Comparison of ENCODE assay signal across 8 cellular contexts in the genomic region with DNA sequence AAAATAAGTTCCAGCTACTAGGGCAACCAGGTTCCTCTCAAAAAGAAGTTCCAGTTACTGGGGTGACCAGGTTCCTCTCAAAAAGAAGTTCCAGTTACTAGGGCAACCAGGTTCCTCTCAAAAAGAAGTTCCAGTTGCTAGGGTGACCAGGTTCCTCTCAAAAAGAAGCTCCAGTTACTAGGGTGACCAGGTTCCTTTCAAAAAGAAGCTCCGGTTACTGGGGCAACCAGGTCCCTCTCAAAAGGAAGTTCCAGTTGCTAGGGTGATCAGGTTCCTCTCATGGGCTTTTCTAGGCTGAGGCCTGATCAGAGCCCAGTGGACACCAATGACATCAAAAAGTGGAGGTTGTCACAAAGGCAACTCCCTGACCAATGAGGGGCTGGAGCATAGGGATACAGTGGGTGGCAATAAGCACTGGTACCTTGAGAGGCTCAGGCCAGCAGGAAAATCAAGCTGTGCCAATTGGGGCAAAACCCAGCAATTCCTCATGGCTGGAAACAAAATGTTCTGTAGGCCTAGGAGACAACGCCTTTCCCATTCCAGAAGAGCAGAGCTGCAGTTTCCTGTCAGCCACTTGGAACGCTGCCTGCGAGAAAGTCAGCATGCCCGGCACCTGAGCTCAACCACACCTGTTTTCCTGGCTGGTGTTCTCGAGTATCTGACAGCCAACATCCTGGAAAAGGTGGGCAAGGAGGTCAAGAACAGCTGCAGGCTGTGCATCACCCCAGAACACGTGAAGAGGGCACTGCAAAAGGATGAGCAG. TPM values are rescaled to one million over a fixed set of nuclear protein-coding genes. Genes with fewer than 3 reads are reported as not detected.
DNase-seq lines count a peak whose midpoint lies in the region; ATAC-seq and TF ChIP-seq lines count a peak whose summit lies in the region.
"Had no signal": no experiment of that assay in that cellular context is flagged by ENCODE, and none has a peak within 500 bp of the region (broad histone marks: within the 10 kb centered on the region; RNA-seq: fewer than 3 reads in every experiment).

No MANE protein-coding gene starts in this region.

- no TSS peak for BruUV-seq in PC-3 (replicated peaks; lab: Mats Ljungman, UMichigan)

- H3K4me1 ChIP-seq in PC-3 (ENCODE audit: insufficient read depth, low read length) = peaks cover 8% of the 10 kb centered on the region

- no peaks in the 10 kb centered on the region for H3K36me3 ChIP-seq in PC-3 (ENCODE audit: low read depth, low read length)

- no peaks in the 10 kb centered on the region for H3K9me2 ChIP-seq in PC-3 (replicated peaks; ENCODE audit: low read length)
- H3K9me2 ChIP-seq: SK-N-SH had no signal

- no peak overlapping the region for H2AFZ ChIP-seq in PC-3 (ENCODE audit: low read length)

- POLR2A ChIA-PET in PC-3 (lab: Charles Lee; ENCODE audit: unreplicated experiment) = no interaction called here

- no peak overlapping the region for H3K4me2 ChIP-seq in PC-3 (ENCODE audit: low read length)
- H3K4me2 ChIP-seq: SK-N-SH had no signal

- H3K27me3 Mint-ChIP-seq in nephron progenitor cell (ENCODE audit: low read depth, poor library complexity) = peaks cover 4% of the 10 kb centered on the region
- peaks cover 23% of the 10 kb centered on the region for H3K27me3 Mint-ChIP-seq in activated T-cell treated with anti-CD3 and anti-CD28 coated beads, Interleukin-2, amount 50 U/mL, for 72 hours (ENCODE audit: low read depth)

- no peaks in the 10 kb centered on the region for H3K9me3 ChIP-seq in PC-3 (ENCODE audit: low read length)
- H3K9me3 ChIP-seq: SK-N-SH had no signal

- DNase-seq in PC-3 (peak; percentile 33), mucosa of gallbladder (ENCODE audit: low spot score) (peak; percentile 61), nephron progenitor cell (no peak)
- DNase-seq in activated T-cell treated with anti-CD3 and anti-CD28 coated beads, Interleukin-2, amount 50 U/mL, for 72 hours = no peak
- no peak for DNase-seq in activated T-cell treated with anti-CD3 and anti-CD28 coated beads, Interleukin-2, amount 50 U/mL, for 1 hour
- DNase-seq: SK-N-SH had no signal

- CTCF ChIA-PET in PC-3 (lab: Charles Lee) = no interaction called here

- no peaks in the 10 kb centered on the region for H3K27me3 ChIP-seq in PC-3 (ENCODE audit: low read length)

- no peaks in the 10 kb centered on the region for H3F3A ChIP-seq in PC-3 (ENCODE audit: low read length, unreplicated experiment)

- intact Hi-C loops in PC-3 (cut with micrococcal nuclease) = no loop called here

- peaks cover 23% of the 10 kb centered on the region for H3K4me1 Mint-ChIP-seq in nephron progenitor cell
- H3K4me1 Mint-ChIP-seq in activated T-cell treated with anti-CD3 and anti-CD28 coated beads, Interleukin-2, amount 50 U/mL, for 72 hours (ENCODE audit: low read depth) = no peaks in the 10 kb centered on the region

- TF ChIP-seq CTCF in PC-3 (conservative IDR thresholded peaks at IDR 0.05; ENCODE audit: low read depth, low read length) (no peak), nephron progenitor cell (IDR thresholded peaks at IDR 0.05) (no peak)

- no peaks in the 10 kb centered on the region for H4K20me1 ChIP-seq in PC-3 (ENCODE audit: low read length)

- ATAC-seq in GM18861 (IDR thresholded peaks at IDR 0.05; ENCODE audit: unreplicated experiment) (peak; percentile 87), HG03139 (IDR thresholded peaks at IDR 0.05; ENCODE audit: unreplicated experiment) (peak; percentile 58), PC-3 (no peak)
- no peak for ATAC-seq in activated T-cell treated with anti-CD3 and anti-CD28 coated beads, Interleukin-2, amount 50 U/mL, for 72 hours (replicated peaks in 1 of 2)

- H3K27ac Mint-ChIP-seq in nephron progenitor cell = no peak overlapping the region
- H3K27ac Mint-ChIP-seq in activated T-cell treated with anti-CD3 and anti-CD28 coated beads, Interleukin-2, amount 50 U/mL, for 72 hours = no peak overlapping the region

- no peak overlapping the region for H3K4me3 ChIP-seq in PC-3 (ENCODE audit: low read length)

- no peaks in the 10 kb centered on the region for H3K79me2 ChIP-seq in PC-3 (ENCODE audit: low read length)

- no peak overlapping the region for H3K27ac ChIP-seq in PC-3 (ENCODE audit: low read length)

- no peaks in the 10 kb centered on the region for H3K36me3 Mint-ChIP-seq in nephron progenitor cell (ENCODE audit: low read depth)
- no peaks in the 10 kb centered on the region for H3K36me3 Mint-ChIP-seq in activated T-cell treated with anti-CD3 and anti-CD28 coated beads, Interleukin-2, amount 50 U/mL, for 72 hours (ENCODE audit: insufficient read depth in 2 of 2)

- H3K4me3 Mint-ChIP-seq in nephron progenitor cell = no peak overlapping the region
- no peak overlapping the region for H3K4me3 Mint-ChIP-seq in activated T-cell treated with anti-CD3 and anti-CD28 coated beads, Interleukin-2, amount 50 U/mL, for 72 hours

- peaks cover 36% of the 10 kb centered on the region for H3K9me3 Mint-ChIP-seq in nephron progenitor cell
- H3K9me3 Mint-ChIP-seq in activated T-cell treated with anti-CD3 and anti-CD28 coated beads, Interleukin-2, amount 50 U/mL, for 72 hours = no peaks in the 10 kb centered on the region

- no peak overlapping the region for H3K9ac ChIP-seq in PC-3 (ENCODE audit: low read length)
- H3K9ac ChIP-seq: SK-N-SH had no signal

RNA-seq across cellular contexts. Expression of a gene that starts 12.3 kb away (rescaled TPM):
- total RNA-seq in PC-3 (2014; rRNA removed) = 0.04 and 0.17 TPM in 2 replicates
- total RNA-seq in mucosa of gallbladder = 3.1 TPM
- total RNA-seq in activated T-cell treated with anti-CD3 and anti-CD28 coated beads, Interleukin-2, amount 50 U/mL, for 72 hours = not detected

Comparison
In these comparisons a context has a peak if more than half of its experiments do, and no peak if none do; other contexts are left out.
1. ATAC-seq: peak in GM18861 (single experiment) and HG03139 (single experiment); none in PC-3 (single experiment) and activated T-cell treated with anti-CD3 and anti-CD28 coated beads, Interleukin-2, amount 50 U/mL, for 72 hours (0 of 2).
2. DNase-seq: peak in PC-3 (single experiment) and mucosa of gallbladder (single experiment); none in nephron progenitor cell (single experiment), activated T-cell treated with anti-CD3 and anti-CD28 coated beads, Interleukin-2, amount 50 U/mL, for 72 hours (0 of 2) and activated T-cell treated with anti-CD3 and anti-CD28 coated beads, Interleukin-2, amount 50 U/mL, for 1 hour (single experiment).